In the genomic region with DNA sequence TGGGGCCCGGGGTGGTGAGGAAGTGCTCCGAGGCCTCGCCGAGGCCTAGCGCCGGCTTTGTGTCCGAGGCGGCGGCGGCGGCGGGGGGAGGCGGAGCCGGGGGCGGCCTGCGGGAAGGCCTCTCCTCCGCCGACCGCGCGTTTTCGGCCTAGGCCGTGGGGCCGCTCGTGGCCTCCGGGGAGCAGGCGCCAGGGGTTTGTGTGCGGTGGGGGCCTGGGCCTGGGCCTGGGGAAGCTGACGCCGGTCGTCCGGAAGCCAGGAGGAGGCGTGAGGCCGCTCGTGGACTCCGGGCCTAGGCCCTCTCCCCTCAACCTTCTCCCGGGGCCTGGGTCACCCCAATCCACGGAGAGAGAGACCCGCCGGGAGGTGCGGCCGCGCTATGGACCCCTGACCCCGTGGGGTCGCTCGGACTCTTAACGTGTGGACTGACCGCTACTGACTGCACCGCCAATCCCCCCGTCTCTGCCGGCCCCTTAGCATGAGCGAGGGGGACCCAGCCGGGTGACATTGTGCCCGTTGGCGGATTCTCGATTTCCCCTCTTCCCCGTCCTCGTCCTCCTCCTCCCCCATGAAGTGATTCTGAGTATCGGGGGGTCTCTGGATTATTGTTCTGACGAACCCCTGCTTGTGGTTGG, we compare ENCODE assay signal across 8 cellular contexts. TPM values are rescaled to one million over a fixed set of nuclear protein-coding genes. Genes with fewer than 3 reads are reported as not detected.
DNase-seq lines count a peak whose midpoint lies in the region; ATAC-seq and TF ChIP-seq lines count a peak whose summit lies in the region.

No MANE protein-coding gene starts in this region.

- no peaks in the 10 kb centered on the region for H3K79me1 ChIP-seq in mesenchymal stem cell (replicated peaks; ENCODE audit: low read length, poor library complexity, severe bottlenecking)

- H3K27ac ChIP-seq in dorsolateral prefrontal cortex (peak overlapping the region; percentile 87 to 100 (median 99)), mesenchymal stem cell (ENCODE audit: low read length, poor library complexity, severe bottlenecking) (peak overlapping the region; percentile 30)

- peaks cover 39% of the 10 kb centered on the region for H3K36me3 Mint-ChIP-seq in activated B cell treated with CpG ODN at 0.5 μM for 24 hours (ENCODE audit: low read depth)

- H2BK120ac ChIP-seq in mesenchymal stem cell (ENCODE audit: low read depth, low read length), result peak overlapping the region; percentile 86

- no peaks in the 10 kb centered on the region for H3K9me3 ChIP-seq in mesenchymal stem cell (ENCODE audit: control insufficient read depth, low read length)

- POLR2A ChIA-PET in AG04449 (lab: Yijun Ruan, JAX), result no interaction called here
- POLR2A ChIA-PET in activated B cell treated with CpG ODN at 0.5 μM for 24 hours (lab: Charles Lee), result interaction anchor here (0.9 to 1.4 kb wide), 5 partner anchors 9 to 1042 kb away, joined by 3 to 7 read pairs (median 5); no protein-coding TSS in a partner anchor

- no peak for TF ChIP-seq CTCF in AG04449 (IDR thresholded peaks at IDR 0.05; ENCODE audit: insufficient read depth, low read length, missing control alignments)
- TF ChIP-seq CTCF in activated B cell treated with CpG ODN at 0.5 μM for 24 hours (IDR thresholded peaks at IDR 0.05), result no peak
- TF ChIP-seq CTCF in dorsolateral prefrontal cortex (IDR thresholded peaks at IDR 0.05 in 54 of 56, conservative IDR thresholded peaks at IDR 0.05 in 2 of 56; ENCODE audit: low read depth in 1 of 56, partially characterized antibody in 56 of 56), result no peak

- peak overlapping the region; percentile 95 for H4K91ac ChIP-seq in mesenchymal stem cell (ENCODE audit: low read length)

- peak overlapping the region; percentile 64 for H3K4me2 ChIP-seq in mesenchymal stem cell (ENCODE audit: low read length, poor library complexity, severe bottlenecking)

- H3K18ac ChIP-seq in mesenchymal stem cell (ENCODE audit: low read depth in 1 of 2, low read length in 2 of 2), result peak overlapping the region; percentile 98 to 99

- H3K4me3 ChIP-seq in AG04449 (ENCODE audit: low read depth, low read length), result peak overlapping the region; percentile 89
- H3K4me3 ChIP-seq in dorsolateral prefrontal cortex, result peak overlapping the region; percentile 72 to 100 (median 96)
- peak overlapping the region; percentile 85 to 99 for H3K4me3 ChIP-seq in mesenchymal stem cell (ENCODE audit: insufficient read depth in 1 of 2, low read depth in 1 of 2, low read length in 2 of 2)

- peak overlapping the region; percentile 100 for H3K4me3 Mint-ChIP-seq in activated B cell treated with CpG ODN at 0.5 μM for 24 hours

- peak overlapping the region; percentile 27 for H2AK5ac ChIP-seq in mesenchymal stem cell (ENCODE audit: low read length, severe bottlenecking)

- H2BK5ac ChIP-seq in mesenchymal stem cell (ENCODE audit: low read depth, low read length, poor library complexity, severe bottlenecking), result peak overlapping the region; percentile 100

- H3K27ac Mint-ChIP-seq in activated B cell treated with CpG ODN at 0.5 μM for 24 hours, result peak overlapping the region; percentile 100

- peak overlapping the region; percentile 99 for H3K4ac ChIP-seq in mesenchymal stem cell (ENCODE audit: low read depth in 1 of 2, low read length in 2 of 2)

- DNase-seq in AG04449 (ENCODE audit: low read depth, low spot score) (no peak), activated B cell treated with CpG ODN at 0.5 μM for 24 hours (no peak), dorsolateral prefrontal cortex (peak in 3 of 10 donors; percentile 39 to 67 (median 46)), mesenchymal stem cell (no peak), A172 (ENCODE audit: low spot score) (no peak)
- peak; percentile 35 to 49 for DNase-seq in stimulated activated CD8-positive, alpha-beta memory T cell treated with anti-CD3 and anti-CD28 coated beads, Interleukin-2, amount 100 ng/mL, for 48 hours (ENCODE audit: low read depth in 2 of 2)

- H3K27me3 ChIP-seq in dorsolateral prefrontal cortex (no peaks in the 10 kb centered on the region), mesenchymal stem cell (ENCODE audit: control insufficient read depth in 1 of 2, insufficient read depth in 1 of 2, low read length in 2 of 2) (no peaks in the 10 kb centered on the region)

- peak overlapping the region; percentile 97 for H2BK15ac ChIP-seq in mesenchymal stem cell (ENCODE audit: low read depth, poor library complexity, severe bottlenecking)

- H2AFZ ChIP-seq in mesenchymal stem cell (ENCODE audit: low read depth, low read length), result peak overlapping the region; percentile 85

- ATAC-seq in GM19035 (IDR thresholded peaks at IDR 0.05; ENCODE audit: unreplicated experiment) (peak; percentile 41), HG03442 (IDR thresholded peaks at IDR 0.05; ENCODE audit: unreplicated experiment) (peak; percentile 35), activated B cell treated with CpG ODN at 0.5 μM for 24 hours (ENCODE audit: low read depth) (peak; percentile 44)

- 1% methylated on average over 17 of the region's 60 CpGs for WGBS in mesenchymal stem cell

- peak overlapping the region; percentile 96 to 100 for H3K23ac ChIP-seq in mesenchymal stem cell (ENCODE audit: low read length in 2 of 2)

- peaks cover 49% of the 10 kb centered on the region for H3K4me1 Mint-ChIP-seq in activated B cell treated with CpG ODN at 0.5 μM for 24 hours

- CTCF ChIA-PET in AG04449 (lab: Yijun Ruan, JAX) (interaction anchor here (1.2 to 1.6 kb wide), 4 partner anchors 9 to 26 kb away, joined by 3 to 6 read pairs (median 5); no protein-coding TSS in a partner anchor), activated B cell treated with CpG ODN at 0.5 μM for 24 hours (lab: Charles Lee) (no interaction called here)

- H3K14ac ChIP-seq in mesenchymal stem cell (ENCODE audit: low read length in 2 of 2), result peak overlapping the region; percentile 77 to 100

- no peaks in the 10 kb centered on the region for H3K27me3 Mint-ChIP-seq in activated B cell treated with CpG ODN at 0.5 μM for 24 hours

- no peaks in the 10 kb centered on the region for H3K36me3 ChIP-seq in mesenchymal stem cell (ENCODE audit: control insufficient read depth in 1 of 2, insufficient read depth in 2 of 2, low read depth in 1 of 2, low read length in 2 of 2)

- peaks cover 9% of the 10 kb centered on the region for H3K4me1 ChIP-seq in mesenchymal stem cell (ENCODE audit: control insufficient read depth, insufficient read depth, low read depth, low read length)

- peak overlapping the region; percentile 100 for H3K9ac ChIP-seq in mesenchymal stem cell (ENCODE audit: low read length)

- H4K8ac ChIP-seq in mesenchymal stem cell (ENCODE audit: low read length), result peak overlapping the region; percentile 99

- intact Hi-C loops in activated B cell treated with CpG ODN at 0.5 μM for 24 hours (cut with micrococcal nuclease), result loop anchor here (1.0 to 2.0 kb wide), 7 partner anchors 17 to 983 kb away; partner anchors contain the start of genes DCTN5, EARS2, LCMT1 and PALB2
- intact Hi-C loops in dorsolateral prefrontal cortex (cut with DNase I), result loop anchor here (5.0 to 10.0 kb wide), 3 partner anchors 75 to 195 kb away; partner anchors contain the start of gene TNRC6A (in 1 of the 2)

- H3K9me3 Mint-ChIP-seq in activated B cell treated with CpG ODN at 0.5 μM for 24 hours, result no peaks in the 10 kb centered on the region

- no peak overlapping the region for H2BK12ac ChIP-seq in mesenchymal stem cell (ENCODE audit: low read length in 2 of 2)

RNA-seq across cellular contexts. Expression of gene RBBP6, which starts 0.6 kb away (rescaled TPM):
- total RNA-seq in activated B cell treated with CpG ODN at 0.5 μM for 24 hours, result 85.3 and 85.8 TPM in 2 replicates
- total RNA-seq in dorsolateral prefrontal cortex, result 10 to 100 TPM; 44.9 to 79.7 (median 57.1) TPM
- 30.1 TPM for polyA plus RNA-seq in mesenchymal stem cell (2013, experiment 1 of 2)
- polyA plus RNA-seq in mesenchymal stem cell (2013, experiment 2 of 2), result 30.6 TPM
- 11.3 and 24.0 TPM in 2 replicates for total RNA-seq in A172 (2014; rRNA removed; shearing (Covaris generic))

Comparison
In these comparisons a context has a peak if more than half of its experiments do, and no peak if none do; other contexts are left out.
1. DNase-seq: peak in stimulated activated CD8-positive, alpha-beta memory T cell treated with anti-CD3 and anti-CD28 coated beads, Interleukin-2, amount 100 ng/mL, for 48 hours (2 of 2); none in AG04449 (single experiment), activated B cell treated with CpG ODN at 0.5 μM for 24 hours (single experiment), mesenchymal stem cell (single experiment) and A172 (single experiment).
2. Peak in every context shown above with its lines, with median percentiles within 50 percentile points of each other: H3K4me3 ChIP-seq and ATAC-seq.